Comparison of ENCODE assay signal across 8 cellular contexts in the genomic region with DNA sequence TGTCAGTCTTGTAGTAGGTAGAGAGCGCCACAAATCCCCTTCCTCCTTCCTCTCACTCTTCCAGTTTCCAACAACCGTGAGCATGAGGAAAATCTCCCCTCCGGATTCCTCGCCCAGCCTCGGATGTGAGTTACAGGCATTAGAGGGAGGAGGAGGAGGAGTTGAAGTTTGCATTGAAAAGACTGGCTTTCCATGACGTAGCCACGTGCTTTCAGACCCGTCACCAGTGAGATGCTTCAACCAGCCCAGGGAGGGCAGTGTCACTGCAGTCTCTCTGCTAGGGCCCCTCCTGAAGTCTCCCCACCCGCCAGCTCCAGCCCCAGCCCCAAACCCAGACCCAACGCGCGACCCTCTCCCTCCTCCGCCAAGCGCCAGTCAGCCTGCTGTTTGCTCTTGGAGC. TPM values are rescaled to one million over a fixed set of nuclear protein-coding genes. Genes with fewer than 3 reads are reported as not detected.
DNase-seq lines count a peak whose midpoint lies in the region; ATAC-seq, FAIRE-seq and TF ChIP-seq lines count a peak whose summit lies in the region.

No MANE protein-coding gene starts in this region.

- TF ChIP-seq CTCF in A549 (IDR thresholded peaks at IDR 0.05) (no peak), dorsolateral prefrontal cortex (IDR thresholded peaks at IDR 0.05 in 54 of 56, conservative IDR thresholded peaks at IDR 0.05 in 2 of 56; ENCODE audit: low read depth in 1 of 56, partially characterized antibody in 56 of 56) (peak in 11 of 56 donors; percentile 8 to 34 (median 16)), lung (IDR thresholded peaks at IDR 0.05; ENCODE audit: control extremely low read depth, extremely low read depth) (no peak)

- intact Hi-C loops in dorsolateral prefrontal cortex (cut with DNase I): loop anchor here (5.0 kb wide), 1 partner anchor 260 kb away; no protein-coding TSS in a partner anchor

- H3K36me3 ChIP-seq in lung (ENCODE audit: control insufficient read depth in 2 of 2, insufficient read depth in 2 of 2, low read length in 2 of 2): no peaks in the 10 kb centered on the region

- CTCF ChIA-PET in A549 (lab: Yijun Ruan, JAX): no interaction called here

- ATAC-seq in A549 (peak; percentile 55 to 66; a peak in 4 of 6 replicates), GM21723 (IDR thresholded peaks at IDR 0.05; ENCODE audit: unreplicated experiment) (peak; percentile 55), SK-N-SH treated with all-trans-retinoic acid at 6 μM for 48 hours (peak; percentile 69), lung (ENCODE audit: insufficient read depth, low FRiP score) (peak; percentile 27), GM21737 (IDR thresholded peaks at IDR 0.05; ENCODE audit: unreplicated experiment) (no peak)

- POLR2A ChIA-PET in A549 (lab: Yijun Ruan, JAX): no interaction called here

- FAIRE-seq in A549 (lab: Jason Lieb, UNC): no peak

- H3K4me3 ChIP-seq in A549: peak overlapping the region; percentile 18; the same call in 1 of the 3 replicates
- H3K4me3 ChIP-seq in dorsolateral prefrontal cortex: peak overlapping the region; percentile 41 to 98 (median 69)
- H3K4me3 ChIP-seq in lung: no peak overlapping the region

- H3K4me1 ChIP-seq in A549 (peaks cover 9% of the 10 kb centered on the region; the same call in 2 of the 3 replicates), lung (ENCODE audit: control insufficient read depth in 2 of 2, insufficient read depth in 2 of 2, low read length in 2 of 2) (peaks cover 0 to 10% of the 10 kb centered on the region in 2 donors)

- TF ChIP-seq POLR2A in A549 (IDR thresholded peaks at IDR 0.05; ENCODE audit: low read length): no peak

- H3K4me2 ChIP-seq in A549: peak overlapping the region; percentile 89

- TF ChIP-seq EP300 in A549 (IDR thresholded peaks at IDR 0.05): no peak

- H3K27me3 ChIP-seq in dorsolateral prefrontal cortex (peaks cover 0 to 26% (median 0%) of the 10 kb centered on the region in 45 donors), lung (ENCODE audit: control insufficient read depth, insufficient read depth) (no peaks in the 10 kb centered on the region)

- TF ChIP-seq RAD21 in A549 (conservative IDR thresholded peaks at IDR 0.05 in 1 of 2, IDR thresholded peaks at IDR 0.05 in 1 of 2): no peak

- no peak overlapping the region for H3K27ac ChIP-seq in A549
- H3K27ac ChIP-seq in dorsolateral prefrontal cortex: peak overlapping the region in 54 of 59 donors; percentile 12 to 93 (median 82)
- H3K27ac ChIP-seq in lung (ENCODE audit: low read depth in 1 of 2, low read length in 1 of 2): no peak overlapping the region
- H3K27ac ChIP-seq in substantia nigra (ENCODE audit: low read depth, low read length, poor library complexity, severe bottlenecking): no peak overlapping the region

- DNase-seq in A549 (ENCODE audit: low read depth in 1 of 2, low spot score in 1 of 2) (no peak), dorsolateral prefrontal cortex (peak; percentile 22 to 87 (median 76)), lung (ENCODE audit: low spot score) (no peak), substantia nigra (lab: John Stamatoyannopoulos, UW) (peak in 25 of 49 donors; percentile 1 to 80 (median 12)), NCI-H526 treated with DMSO at 0.1 percent for 48 hours (lab: John Stamatoyannopoulos, UW) (no peak)

- 3% methylated on average over 11 of the region's 14 CpGs for WGBS in A549 (ENCODE audit: missing lambda C conversion rate)
- 5 to 7% methylated on average over 14 of the region's 14 CpGs for WGBS in lung, 2 donors

- H3K9me3 ChIP-seq in A549 (no peaks in the 10 kb centered on the region), lung (ENCODE audit: control insufficient read depth in 2 of 2, insufficient read depth in 1 of 2, low read length in 1 of 2) (peaks cover 0 to 3% of the 10 kb centered on the region in 2 donors)

TF ChIP-seq in A549, 52 proteins besides CTCF, POLR2A, EP300 and RAD21 (continues in another document):
- no peak for TF ChIP-seq KDM1A (IDR thresholded peaks at IDR 0.05; ENCODE audit: low read depth)
- TF ChIP-seq RFX5 (IDR thresholded peaks at IDR 0.05): no peak
- TF ChIP-seq SMC3 (IDR thresholded peaks at IDR 0.05): no peak
- TF ChIP-seq SREBF2 (IDR thresholded peaks at IDR 0.05): no peak
- TF ChIP-seq TFCP2L1 (CRISPR knock-in tag; IDR thresholded peaks at IDR 0.05): no peak
- TF ChIP-seq HOXB5 (CRISPR knock-in tag; IDR thresholded peaks at IDR 0.05): no peak
- no peak for TF ChIP-seq RNF2 (IDR thresholded peaks at IDR 0.05; ENCODE audit: borderline replicate concordance, low read depth)
- TF ChIP-seq HDAC2 (IDR thresholded peaks at IDR 0.05): no peak
- no peak for TF ChIP-seq CHD2 (IDR thresholded peaks at IDR 0.05; ENCODE audit: low read length, partially characterized antibody)
- TF ChIP-seq MAZ (IDR thresholded peaks at IDR 0.05; ENCODE audit: borderline replicate concordance, low read depth, low read length): no peak
- no peak for TF ChIP-seq BHLHE40 (IDR thresholded peaks at IDR 0.05; ENCODE audit: low read depth, low read length)
- TF ChIP-seq, protein P1, sequence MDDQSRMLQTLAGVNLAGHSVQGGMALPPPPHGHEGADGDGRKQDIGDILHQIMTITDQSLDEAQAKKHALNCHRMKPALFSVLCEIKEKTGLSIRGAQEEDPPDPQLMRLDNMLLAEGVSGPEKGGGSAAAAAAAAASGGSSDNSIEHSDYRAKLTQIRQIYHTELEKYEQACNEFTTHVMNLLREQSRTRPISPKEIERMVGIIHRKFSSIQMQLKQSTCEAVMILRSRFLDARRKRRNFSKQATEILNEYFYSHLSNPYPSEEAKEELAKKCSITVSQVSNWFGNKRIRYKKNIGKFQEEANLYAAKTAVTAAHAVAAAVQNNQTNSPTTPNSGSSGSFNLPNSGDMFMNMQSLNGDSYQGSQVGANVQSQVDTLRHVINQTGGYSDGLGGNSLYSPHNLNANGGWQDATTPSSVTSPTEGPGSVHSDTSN (IDR thresholded peaks at IDR 0.05): no peak
- TF ChIP-seq MYC (IDR thresholded peaks at IDR 0.05; ENCODE audit: borderline replicate concordance, low read length): no peak
- TF ChIP-seq, protein P2, sequence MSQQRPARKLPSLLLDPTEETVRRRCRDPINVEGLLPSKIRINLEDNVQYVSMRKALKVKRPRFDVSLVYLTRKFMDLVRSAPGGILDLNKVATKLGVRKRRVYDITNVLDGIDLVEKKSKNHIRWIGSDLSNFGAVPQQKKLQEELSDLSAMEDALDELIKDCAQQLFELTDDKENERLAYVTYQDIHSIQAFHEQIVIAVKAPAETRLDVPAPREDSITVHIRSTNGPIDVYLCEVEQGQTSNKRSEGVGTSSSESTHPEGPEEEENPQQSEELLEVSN (IDR thresholded peaks at IDR 0.05; ENCODE audit: borderline replicate concordance, low read depth): no peak
- TF ChIP-seq TP53 (CRISPR knock-in tag; IDR thresholded peaks at IDR 0.05): no peak
- TF ChIP-seq CBX8 (IDR thresholded peaks at IDR 0.05): no peak

TF ChIP-seq in SK-N-SH treated with all-trans-retinoic acid at 6 μM for 48 hours, 23 proteins besides CTCF, POLR2A, EP300 and RAD21:
- TF ChIP-seq, protein P3, sequence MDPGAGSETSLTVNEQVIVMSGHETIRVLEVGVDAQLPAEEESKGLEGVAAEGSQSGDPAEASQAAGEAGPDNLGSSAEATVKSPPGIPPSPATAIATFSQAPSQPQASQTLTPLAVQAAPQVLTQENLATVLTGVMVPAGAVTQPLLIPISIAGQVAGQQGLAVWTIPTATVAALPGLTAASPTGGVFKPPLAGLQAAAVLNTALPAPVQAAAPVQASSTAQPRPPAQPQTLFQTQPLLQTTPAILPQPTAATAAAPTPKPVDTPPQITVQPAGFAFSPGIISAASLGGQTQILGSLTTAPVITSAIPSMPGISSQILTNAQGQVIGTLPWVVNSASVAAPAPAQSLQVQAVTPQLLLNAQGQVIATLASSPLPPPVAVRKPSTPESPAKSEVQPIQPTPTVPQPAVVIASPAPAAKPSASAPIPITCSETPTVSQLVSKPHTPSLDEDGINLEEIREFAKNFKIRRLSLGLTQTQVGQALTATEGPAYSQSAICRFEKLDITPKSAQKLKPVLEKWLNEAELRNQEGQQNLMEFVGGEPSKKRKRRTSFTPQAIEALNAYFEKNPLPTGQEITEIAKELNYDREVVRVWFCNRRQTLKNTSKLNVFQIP (CRISPR knock-in tag; IDR thresholded peaks at IDR 0.05; ENCODE audit: borderline replicate concordance, low read depth): no peak
- TF ChIP-seq BACH2 (CRISPR knock-in tag; IDR thresholded peaks at IDR 0.05; ENCODE audit: borderline replicate concordance): no peak
- no peak for TF ChIP-seq TOX (CRISPR knock-in tag; IDR thresholded peaks at IDR 0.05; ENCODE audit: borderline replicate concordance)
- no peak for TF ChIP-seq SNAI2 (CRISPR knock-in tag; IDR thresholded peaks at IDR 0.05)

RNA-seq across cellular contexts. Expression of a gene that starts 0.4 kb away (rescaled TPM):
- not detected in 2 replicates for polyA plus RNA-seq in A549 (2011; rRNA removed)
- polyA plus RNA-seq in A549 (2012; cell fraction: cytosol; rRNA removed): not detected in 2 replicates
- polyA plus RNA-seq in A549 (2012; cell fraction: nucleus; rRNA removed): not detected in 2 replicates
- not detected in 3 replicates for polyA plus RNA-seq in A549 (2017; fragmentation: RNase III; extraction: RNeasy Plus Mini Kit Qiagen cat#74134 plus additional on column Dnase treatment)
- polyA minus RNA-seq in A549 (2011; rRNA and poly(A)+ RNA removed): under 0.01 TPM in 1 of 2 replicates, not detected in the other
- total RNA-seq in dorsolateral prefrontal cortex: 100 to 1,000 TPM in 34 of 120 experiments, 10 to 100 TPM in 86; 22.1 to 135 (median 87.7) TPM
- 10 to 100 TPM in 1 of 2 donors, 1 to 10 TPM in 1; 3.4 to 12.9 TPM for total RNA-seq in lung
- polyA plus RNA-seq in lung: 1 to 10 TPM in 1 of 2 donors, under 1 TPM in 1; 0.59 to 1.1 TPM

Comparison
In these comparisons a context has a peak if more than half of its experiments do, and no peak if none do; other contexts are left out.
1. DNase-seq: peak in dorsolateral prefrontal cortex (10 of 10) and substantia nigra (25 of 49); none in A549 (0 of 2), lung (single experiment) and NCI-H526 treated with DMSO at 0.1 percent for 48 hours (single experiment).
2. H3K27ac ChIP-seq: peak in dorsolateral prefrontal cortex (54 of 59); none in A549 (0 of 2), lung (0 of 2) and substantia nigra (single experiment).